In the genomic region with DNA sequence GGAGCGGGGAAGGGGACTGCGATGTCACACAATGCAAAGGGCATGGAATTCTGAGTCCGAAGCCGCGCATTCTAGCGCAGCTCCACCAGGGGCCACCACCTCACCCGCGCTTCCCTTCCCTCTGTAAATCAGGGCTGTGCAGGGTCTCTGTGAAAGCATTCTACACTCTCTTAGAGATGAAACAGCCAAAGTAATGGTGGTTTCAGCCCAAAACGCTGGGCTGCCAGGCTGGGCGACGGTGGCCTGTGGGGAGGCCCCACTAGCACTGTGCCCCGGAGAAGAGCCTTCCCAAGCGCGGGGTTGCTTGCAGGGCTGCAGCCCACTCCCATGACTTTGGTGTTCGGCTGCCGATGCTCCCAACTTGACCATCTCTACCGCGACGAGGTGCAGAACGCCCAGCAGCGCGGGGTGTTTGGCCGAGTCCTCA, we compare ENCODE assay signal across 8 cellular contexts. TPM values are rescaled to one million over a fixed set of nuclear protein-coding genes. Genes with fewer than 3 reads are reported as not detected.
DNase-seq lines count a peak whose midpoint lies in the region; ATAC-seq lines count a peak whose summit lies in the region.

No MANE protein-coding gene starts in this region.

- H4K5ac ChIP-seq in mesendoderm (ENCODE audit: low read length), result no peak overlapping the region

- no CpG with 5 or more reads among the region's 23 CpGs for WGBS in mesendoderm (ENCODE audit: extremely low coverage, insufficient coverage, low lambda C conversion rate)

- no peaks in the 10 kb centered on the region for H3K79me2 ChIP-seq in mesendoderm (ENCODE audit: control insufficient read depth, insufficient read depth, low read length)

- no peaks in the 10 kb centered on the region for H3K27me3 ChIP-seq in mesendoderm (ENCODE audit: insufficient read depth, low read length, poor library complexity)

- H3K4ac ChIP-seq in mesendoderm (ENCODE audit: low read depth, low read length), result no peak overlapping the region

- H4K8ac ChIP-seq in mesendoderm (ENCODE audit: low read depth, low read length), result no peak overlapping the region

- ATAC-seq in GM21529 (IDR thresholded peaks at IDR 0.05; ENCODE audit: unreplicated experiment), result no peak

- peak overlapping the region; percentile 60 for H3K9ac ChIP-seq in mesendoderm (ENCODE audit: low read length)

- H3K4me3 ChIP-seq in mesendoderm (ENCODE audit: low read length), result no peak overlapping the region

- no peak overlapping the region for H3K18ac ChIP-seq in mesendoderm (ENCODE audit: low read length)

- H2AK5ac ChIP-seq in mesendoderm (ENCODE audit: low read length), result no peak overlapping the region

- no peak overlapping the region for H2BK120ac ChIP-seq in mesendoderm (ENCODE audit: low read depth, low read length)

- H3K27ac ChIP-seq in mesendoderm (ENCODE audit: low read depth, low read length), result no peak overlapping the region

- H3K4me2 ChIP-seq in mesendoderm (ENCODE audit: low read length), result peak overlapping the region; percentile 69

- no peak overlapping the region for H3K23ac ChIP-seq in mesendoderm (ENCODE audit: low read length)

- peaks cover 10% of the 10 kb centered on the region for H3K4me1 ChIP-seq in mesendoderm (ENCODE audit: control insufficient read depth, low read depth, low read length)

- H2BK5ac ChIP-seq in mesendoderm (ENCODE audit: low read length), result no peak overlapping the region

- H3K36me3 ChIP-seq in mesendoderm (ENCODE audit: control insufficient read depth, insufficient read depth, low read length), result no peaks in the 10 kb centered on the region

- peak overlapping the region; percentile 63 for H3K56ac ChIP-seq in mesendoderm (ENCODE audit: low read length)

- no peak overlapping the region for H2BK15ac ChIP-seq in mesendoderm (replicated peaks; ENCODE audit: low read depth)

- no peaks in the 10 kb centered on the region for H3K79me1 ChIP-seq in mesendoderm (ENCODE audit: low read length)

- DNase-seq in NCI-H2171 (lab: John Stamatoyannopoulos, UW) (peak; percentile 12), NCI-H2171 treated with DMSO at 0.1 percent for 48 hours (lab: John Stamatoyannopoulos, UW) (no peak), NCI-H1930 (lab: John Stamatoyannopoulos, UW) (peak; percentile 47 to 68), cerebellar cortex (ENCODE audit: low spot score) (peak; percentile 59), mesendoderm (peak; percentile 89)
- no peak for DNase-seq in NK-92 treated with Interleukin-12 subunit alpha and Interleukin-12 subunit beta, amount 100 ng/mL, for 24 hours (lab: John Stamatoyannopoulos, UW)
- no peak for DNase-seq in effector CD8-positive, alpha-beta T cell (lab: John Stamatoyannopoulos, UW)

RNA-seq across cellular contexts. Expression of a gene that starts 11.4 kb away (rescaled TPM):
- polyA plus RNA-seq in mesendoderm (2013, experiment 1 of 2), result 1.1 TPM
- polyA plus RNA-seq in mesendoderm (2013, experiment 2 of 2), result 0.53 TPM

RNA-seq across cellular contexts. Expression of a gene that starts 15.3 kb away (rescaled TPM):
- 7.0 TPM for polyA plus RNA-seq in mesendoderm (2013, experiment 1 of 2)
- 6.8 TPM for polyA plus RNA-seq in mesendoderm (2013, experiment 2 of 2)

RNA-seq across cellular contexts. Expression of a gene that starts 22.1 kb away (rescaled TPM):
- polyA plus RNA-seq in mesendoderm (2013, experiment 1 of 2), result 2.6 TPM
- polyA plus RNA-seq in mesendoderm (2013, experiment 2 of 2), result 2.6 TPM

RNA-seq across cellular contexts. Expression of a gene that starts 34.8 kb away (rescaled TPM):
- polyA plus RNA-seq in mesendoderm (2013, experiment 1 of 2), result 0.93 TPM
- 0.73 TPM for polyA plus RNA-seq in mesendoderm (2013, experiment 2 of 2)

RNA-seq across cellular contexts. Expression of a gene that starts 35.4 kb away (rescaled TPM):
- polyA plus RNA-seq in mesendoderm (2013, experiment 1 of 2), result 0.27 TPM
- polyA plus RNA-seq in mesendoderm (2013, experiment 2 of 2), result 0.31 TPM

Comparison
In these comparisons a context has a peak if more than half of its experiments do, and no peak if none do; other contexts are left out.
1. DNase-seq: peak in NCI-H2171 (single experiment), NCI-H1930 (2 of 2), cerebellar cortex (single experiment) and mesendoderm (single experiment); none in NCI-H2171 treated with DMSO at 0.1 percent for 48 hours (single experiment), NK-92 treated with Interleukin-12 subunit alpha and Interleukin-12 subunit beta, amount 100 ng/mL, for 24 hours (single experiment) and effector CD8-positive, alpha-beta T cell (single experiment).